ENCODE assay signal across 7 cellular contexts in genomic region chr3:111286749-111287148, GRCh38.
"Had no signal": no experiment of that assay in that cellular context is flagged by ENCODE, and none has a peak within 500 bp of the region (broad histone marks: within the 10 kb centered on the region; RNA-seq: fewer than 3 reads in every experiment).

No MANE protein-coding gene starts in this region.

- H3K4me3 Mint-ChIP-seq: GM23338, H9, IgD-negative memory B cell had no signal

- H3K27me3 Mint-ChIP-seq: IgD-negative memory B cell had no signal

- H3K9me3 Mint-ChIP-seq: GM23338, H9 had no signal

- H3K4me3 ChIP-seq: GM23338 had no signal

- H3K27ac ChIP-seq: HL-60 had no signal

- H2AFZ ChIP-seq: GM23338 had no signal

- ATAC-seq: GM23338 had no signal

- H3K36me3 Mint-ChIP-seq: IgD-negative memory B cell had no signal

- DNase-seq: H9, HCEC 1CT, Kasumi-1, KG1 had no signal

- H3K27ac Mint-ChIP-seq: GM23338, H9, IgD-negative memory B cell had no signal

- H3K4me1 Mint-ChIP-seq: GM23338, H9 had no signal

- H3K4me2 ChIP-seq: GM23338 had no signal
